13 cellular contexts compared by ENCODE assay signal in genomic region chr7:30465342-30466170, GRCh38. TPM values are rescaled to one million over a fixed set of nuclear protein-coding genes. Genes with fewer than 3 reads are reported as not detected.
DNase-seq lines count a peak whose midpoint lies in the region; ATAC-seq and TF ChIP-seq lines count a peak whose summit lies in the region.
"Had no signal": no experiment of that assay in that cellular context is flagged by ENCODE, and none has a peak within 500 bp of the region (broad histone marks: within the 10 kb centered on the region; RNA-seq: fewer than 3 reads in every experiment).

No MANE protein-coding gene starts in this region.

- H3K36me3 ChIP-seq in left lung = peaks cover 0 to 11% of the 10 kb centered on the region in 2 donors

- H3K9me3 Mint-ChIP-seq in activated T-helper 17 cell treated with anti-CD3 and anti-CD28 coated beads, Interleukin-2, amount 50 U/mL, for 72 hours = no peaks in the 10 kb centered on the region
- H3K9me3 Mint-ChIP-seq in type B pancreatic cell = no peaks in the 10 kb centered on the region
- H3K9me3 Mint-ChIP-seq: activated B cell treated with CpG ODN at 0.5 μM for 24 hours; naive thymus-derived CD4-positive, alpha-beta T cell had no signal

- POLR2A ChIA-PET in HEK293T (lab: Yijun Ruan, JAX) = interaction anchor here (2.0 kb wide), 1 partner anchor 12 kb away, joined by 6 read pairs; no protein-coding TSS in a partner anchor

- H3K4me3 ChIP-seq in left lung = no peak overlapping the region

- peak overlapping the region; percentile 24 to 35 for H3K27ac ChIP-seq in left lung

- intact Hi-C loops in cardiac septum (cut with DNase I) = no loop called here
- intact Hi-C loops in Right ventricle myocardium superior (cut with DNase I) = no loop called here
- intact Hi-C loops in left lung (cut with DNase I) = no loop called here

- CTCF ChIA-PET in HEK293T (lab: Yijun Ruan, JAX) = interaction anchor here (1.1 kb wide), 1 partner anchor 19 kb away, joined by 3 read pairs; no protein-coding TSS in a partner anchor

- DNase-seq in cardiac septum (ENCODE audit: low spot score) (peak; percentile 14), Right ventricle myocardium superior (no peak), left lung (no peak), type B pancreatic cell (ENCODE audit: extremely low spot score, unreplicated experiment) (no peak), CD1c-positive myeloid dendritic cell (ENCODE audit: extremely low spot score) (no peak), RKO (ENCODE audit: low spot score) (no peak), HEK293T (ENCODE audit: extremely low spot score) (no peak)
- DNase-seq: activated B cell treated with CpG ODN at 0.5 μM for 24 hours; activated gamma-delta T cell; naive thymus-derived CD4-positive, alpha-beta T cell; NCI-H187 treated with DMSO at 0.1 percent for 48 hours; stimulated activated CD4-positive, alpha-beta T cell treated with anti-CD3 and anti-CD28 coated beads, Interleukin-1b, Interleukin-23, amount 100 ng/mL, for 48 hours had no signal

- TF ChIP-seq CTCF in left lung (IDR thresholded peaks at IDR 0.05) (no peak), type B pancreatic cell (conservative IDR thresholded peaks at IDR 0.05) (no peak)

- H3K36me3 Mint-ChIP-seq in activated T-helper 17 cell treated with anti-CD3 and anti-CD28 coated beads, Interleukin-2, amount 50 U/mL, for 72 hours (ENCODE audit: low read depth) = peaks cover 21% of the 10 kb centered on the region
- no peaks in the 10 kb centered on the region for H3K36me3 Mint-ChIP-seq in type B pancreatic cell

- no peaks in the 10 kb centered on the region for H3K9me3 ChIP-seq in left lung

- H3K27me3 ChIP-seq in left lung = no peaks in the 10 kb centered on the region

- H3K4me1 ChIP-seq in left lung = peaks cover 56 to 92% of the 10 kb centered on the region in 2 donors

- H3K4me3 Mint-ChIP-seq in activated T-helper 17 cell treated with anti-CD3 and anti-CD28 coated beads, Interleukin-2, amount 50 U/mL, for 72 hours = no peak overlapping the region
- peak overlapping the region; percentile 29 for H3K4me3 Mint-ChIP-seq in type B pancreatic cell
- H3K4me3 Mint-ChIP-seq: naive thymus-derived CD4-positive, alpha-beta T cell had no signal

- peak overlapping the region; percentile 20 for H3K27ac Mint-ChIP-seq in activated T-helper 17 cell treated with anti-CD3 and anti-CD28 coated beads, Interleukin-2, amount 50 U/mL, for 72 hours
- H3K27ac Mint-ChIP-seq in type B pancreatic cell = peak overlapping the region; percentile 34

- peaks cover 22% of the 10 kb centered on the region for H3K4me1 Mint-ChIP-seq in activated T-helper 17 cell treated with anti-CD3 and anti-CD28 coated beads, Interleukin-2, amount 50 U/mL, for 72 hours
- H3K4me1 Mint-ChIP-seq in type B pancreatic cell (ENCODE audit: unreplicated experiment) = peaks cover 51% of the 10 kb centered on the region

- no peak for ATAC-seq in Right ventricle myocardium superior (ENCODE audit: poor library complexity)
- no peak for ATAC-seq in activated T-helper 17 cell treated with anti-CD3 and anti-CD28 coated beads, Interleukin-2, amount 50 U/mL, for 72 hours (replicated peaks)
- ATAC-seq in left lung = no peak

- no peaks in the 10 kb centered on the region for H3K27me3 Mint-ChIP-seq in activated T-helper 17 cell treated with anti-CD3 and anti-CD28 coated beads, Interleukin-2, amount 50 U/mL, for 72 hours
- H3K27me3 Mint-ChIP-seq in type B pancreatic cell = no peaks in the 10 kb centered on the region
- H3K27me3 Mint-ChIP-seq: activated B cell treated with CpG ODN at 0.5 μM for 24 hours; naive thymus-derived CD4-positive, alpha-beta T cell had no signal

TF ChIP-seq in HEK293T, 16 proteins besides CTCF, POLR2A, EP300 and RAD21:
- no peak for TF ChIP-seq PKNOX1 (IDR thresholded peaks at IDR 0.05)
- no peak for TF ChIP-seq FOXA1 (IDR thresholded peaks at IDR 0.05)
- no peak for TF ChIP-seq SUZ12 (IDR thresholded peaks at IDR 0.05)
- no peak for TF ChIP-seq BHLHE40 (IDR thresholded peaks at IDR 0.05; ENCODE audit: borderline replicate concordance)
- TF ChIP-seq ZNF384 (IDR thresholded peaks at IDR 0.05) = no peak
- TF ChIP-seq FOXK2 (IDR thresholded peaks at IDR 0.05) = no peak
- no peak for TF ChIP-seq CTBP1 (IDR thresholded peaks at IDR 0.05; ENCODE audit: borderline replicate concordance)
- no peak for TF ChIP-seq FOXM1 (IDR thresholded peaks at IDR 0.05; ENCODE audit: borderline replicate concordance)
- TF ChIP-seq TARDBP (IDR thresholded peaks at IDR 0.05) = no peak
- TF ChIP-seq HDGF (IDR thresholded peaks at IDR 0.05; ENCODE audit: borderline replicate concordance) = no peak
- TF ChIP-seq ARNT (IDR thresholded peaks at IDR 0.05) = no peak
- no peak for TF ChIP-seq L3MBTL2 (conservative IDR thresholded peaks at IDR 0.05)

RNA-seq across cellular contexts. Expression of gene NOD1, which starts 13.0 kb away (rescaled TPM):
- total RNA-seq in cardiac septum (13.2 TPM), Right ventricle myocardium superior (7.6 TPM), left lung (10 to 100 TPM; 18.4 to 22.6 TPM), type B pancreatic cell (ENCODE audit: low replicate concordance) (10.9 and 11.4 TPM in 2 replicates)
- total RNA-seq in activated T-helper 17 cell treated with anti-CD3 and anti-CD28 coated beads, Interleukin-2, amount 50 U/mL, for 72 hours = 10 to 100 TPM; 11.4 to 14.5 TPM

RNA-seq across cellular contexts. Expression of gene GGCT, which starts 39.1 kb away (rescaled TPM):
- 20.8 TPM for total RNA-seq in cardiac septum
- total RNA-seq in Right ventricle myocardium superior = 17.4 TPM
- total RNA-seq in activated T-helper 17 cell treated with anti-CD3 and anti-CD28 coated beads, Interleukin-2, amount 50 U/mL, for 72 hours = 10 to 100 TPM; 35.5 to 68.3 TPM
- total RNA-seq in left lung = 10 to 100 TPM; 41.9 to 42.9 TPM
- 72.6 and 105 TPM in 2 replicates for total RNA-seq in type B pancreatic cell (ENCODE audit: low replicate concordance)
